ENCODE assay signal across 8 cellular contexts in the genomic region with DNA sequence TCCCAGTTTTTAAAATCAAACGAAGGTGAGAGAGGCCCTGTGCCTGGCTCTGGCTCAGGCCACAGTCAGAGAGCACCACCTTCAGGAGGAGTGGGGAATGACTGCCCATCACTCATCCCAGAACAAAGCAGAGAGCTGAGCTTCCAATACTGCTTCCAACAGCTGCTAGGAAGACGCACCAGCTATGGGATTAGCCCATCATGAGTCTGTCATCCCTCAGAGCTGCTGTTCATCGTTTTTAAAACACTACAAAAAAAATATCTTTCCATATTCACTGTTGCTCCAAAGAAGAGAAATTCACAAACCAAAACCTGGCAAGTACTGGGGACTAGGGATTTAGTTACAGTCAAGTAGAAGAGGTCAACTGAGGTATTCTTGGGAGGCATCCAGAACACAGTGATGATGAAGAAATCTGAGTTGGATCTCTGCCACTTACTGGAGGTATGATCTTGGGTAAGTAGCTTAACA.
DNase-seq lines count a peak whose midpoint lies in the region; ATAC-seq, FAIRE-seq and TF ChIP-seq lines count a peak whose summit lies in the region.

No MANE protein-coding gene starts in this region.

- peak; percentile 58 for ATAC-seq in GM18519 (IDR thresholded peaks at IDR 0.05; ENCODE audit: low FRiP score, unreplicated experiment)

- H3K9me3 ChIP-seq in BE2C = no peaks in the 10 kb centered on the region

- H3K4me3 ChIP-seq in BE2C (ENCODE audit: low read depth, low read length) (no peak overlapping the region), bronchial epithelial cell (ENCODE audit: low read depth, low read length) (no peak overlapping the region)

- peak; percentile 58 for DNase-seq in BE2C
- DNase-seq in HT1080 (ENCODE audit: low read depth) = peak; percentile 71
- peak; percentile 14 for DNase-seq in RCC 7860 (ENCODE audit: low spot score)
- DNase-seq in bronchial epithelial cell (ENCODE audit: low read depth) = peak; percentile 86
- peak; percentile 79 for DNase-seq in inferior parietal cortex (ENCODE audit: extremely low spot score)
- peak; percentile 53 for DNase-seq in smooth muscle cell of the brain vasculature (ENCODE audit: low read depth, low spot score)
- DNase-seq in mesenteric fat pad (ENCODE audit: low spot score) = no peak

- FAIRE-seq in RCC 7860 (lab: Jason Lieb, UNC) (peak; percentile 26), bronchial epithelial cell (lab: Jason Lieb, UNC) (no peak)

- H3K36me3 ChIP-seq in BE2C = peaks cover 19% of the 10 kb centered on the region
- peaks cover 1% of the 10 kb centered on the region for H3K36me3 ChIP-seq in bronchial epithelial cell (ENCODE audit: control insufficient read depth, insufficient read depth, low read length)

- no peaks in the 10 kb centered on the region for H3K27me3 ChIP-seq in BE2C
- no peaks in the 10 kb centered on the region for H3K27me3 ChIP-seq in bronchial epithelial cell (ENCODE audit: control insufficient read depth, insufficient read depth, low read length)

- H3K4me1 ChIP-seq in BE2C = no peaks in the 10 kb centered on the region

- TF ChIP-seq CTCF in BE2C (IDR thresholded peaks at IDR 0.05; ENCODE audit: low read depth, low read length) (peak; percentile 96), bronchial epithelial cell (IDR thresholded peaks at IDR 0.05; ENCODE audit: insufficient read depth, low read length, severe bottlenecking) (peak; percentile 97)
